ENCODE assay signal across 11 cellular contexts in genomic region chr17:80843741-80844156, GRCh38.
"Had no signal": no experiment of that assay in that cellular context is flagged by ENCODE, and none has a peak within 500 bp of the region (broad histone marks: within the 10 kb centered on the region; RNA-seq: fewer than 3 reads in every experiment).

No MANE protein-coding gene starts in this region.

- FAIRE-seq: bronchial epithelial cell had no signal

- ATAC-seq: activated naive CD8-positive, alpha-beta T cell treated with anti-CD3 and anti-CD28 coated beads, Interleukin-2, amount 50 U/mL, for 24 hours had no signal

- H3K9me3 ChIP-seq: ascending aorta, colonic mucosa, esophagus squamous epithelium, stomach, thoracic aorta had no signal

- H3K27me3 ChIP-seq: ascending aorta, colonic mucosa, esophagus squamous epithelium, stomach had no signal

- H3K36me3 ChIP-seq: colonic mucosa had no signal

- DNase-seq: activated CD4-positive, alpha-beta T cell treated with anti-CD3 and anti-CD28 coated beads for 48 hours; activated gamma-delta T cell; activated naive CD8-positive, alpha-beta T cell treated with anti-CD3 and anti-CD28 coated beads, Interleukin-2, amount 50 U/mL, for 24 hours; activated T-cell treated with anti-CD3 and anti-CD28 coated beads, Interleukin-2, amount 50 U/mL, for 48 hours; colonic mucosa; esophagus squamous epithelium; foreskin fibroblast; stomach had no signal

- H3K4me1 ChIP-seq: ascending aorta, esophagus squamous epithelium, stomach had no signal

- H3K4me3 ChIP-seq: ascending aorta, colonic mucosa, esophagus squamous epithelium, stomach, thoracic aorta had no signal

- H3K27ac ChIP-seq: ascending aorta, colonic mucosa, esophagus squamous epithelium, stomach, thoracic aorta had no signal
